Comparison of ENCODE assay signal across 8 cellular contexts in genomic region chr12:54005853-54006699, GRCh38. TPM values are rescaled to one million over a fixed set of nuclear protein-coding genes. Genes with fewer than 3 reads are reported as not detected.
DNase-seq lines count a peak whose midpoint lies in the region; ATAC-seq and TF ChIP-seq lines count a peak whose summit lies in the region.

No MANE protein-coding gene starts in this region.

- intact Hi-C loops in posterior cingulate gyrus (cut with DNase I) = loop anchor here (1.0 kb wide), 1 partner anchor 185 kb away; no protein-coding TSS in a partner anchor
- intact Hi-C loops in tibial artery (cut with DNase I; ENCODE audit: low total_unique reads) = loop anchor here (5.0 kb wide), 1 partner anchor 186 kb away; no protein-coding TSS in a partner anchor

- H3K36me3 ChIP-seq in BJ (ENCODE audit: control insufficient read depth, insufficient read depth, low read length) = no peaks in the 10 kb centered on the region
- 0 out of 2 replicates have a peak, but pooled peaks cover 5% of the 10 kb centered on the region for H3K36me3 ChIP-seq in SJSA1
- H3K36me3 ChIP-seq in tibial artery = no peaks in the 10 kb centered on the region

- CTCF ChIA-PET in BJ (lab: Yijun Ruan, JAX) = interaction anchor here (0.6 to 16.8 kb wide), 23 partner anchors 9 to 260 kb away, joined by 3 to 213 read pairs (median 5); partner anchors contain the start of genes HOXC10 and SMUG1

- H3K9me3 ChIP-seq in SJSA1 (replicated peaks) (no peaks in the 10 kb centered on the region), tibial artery (no peaks in the 10 kb centered on the region)

- peaks cover 14% of the 10 kb centered on the region for H3K27me3 ChIP-seq in BJ (ENCODE audit: control insufficient read depth, insufficient read depth, low read length)
- no peaks in the 10 kb centered on the region for H3K27me3 ChIP-seq in SJSA1 (replicated peaks)
- H3K27me3 ChIP-seq in tibial artery = no peaks in the 10 kb centered on the region

- ATAC-seq in GM19023 (IDR thresholded peaks at IDR 0.05; ENCODE audit: unreplicated experiment) = peak; percentile 77

- H3K27ac ChIP-seq in SJSA1 (peak overlapping the region; percentile 48; the same call in 1 of the 2 replicates), tibial artery (peak overlapping the region; percentile 66 to 93)

- H3K9me3 Mint-ChIP-seq in glutamatergic neuron (ENCODE audit: unreplicated experiment) = peaks cover 4% of the 10 kb centered on the region

- H3K4me1 Mint-ChIP-seq in glutamatergic neuron (ENCODE audit: low read depth, unreplicated experiment) = no peaks in the 10 kb centered on the region

- H3K4me3 ChIP-seq in BJ (ENCODE audit: low read depth, low read length) (no peak overlapping the region), SJSA1 (peak overlapping the region; percentile 21), tibial artery (peak overlapping the region; percentile 37 to 64)
- peak overlapping the region; percentile 18 for H3K4me3 ChIP-seq in Jurkat, Clone E6-1 (ENCODE audit: low read length)

- peaks cover 44% of the 10 kb centered on the region for H3K27me3 Mint-ChIP-seq in glutamatergic neuron (ENCODE audit: unreplicated experiment)

- TF ChIP-seq CTCF in BJ (IDR thresholded peaks at IDR 0.05; ENCODE audit: insufficient read depth, low read depth, low read length) (peak; percentile 80), glutamatergic neuron (IDR thresholded peaks at IDR 0.05; ENCODE audit: partially characterized antibody, unreplicated experiment) (peak; percentile 98), tibial artery (IDR thresholded peaks at IDR 0.05) (peak; percentile 90 to 98)

- H3K4me3 Mint-ChIP-seq in glutamatergic neuron (ENCODE audit: unreplicated experiment) = no peak overlapping the region

- no peaks in the 10 kb centered on the region for H3K36me3 Mint-ChIP-seq in glutamatergic neuron (ENCODE audit: unreplicated experiment)

- POLR2A ChIA-PET in BJ (lab: Charles Lee) = interaction anchor here (1.0 kb wide), 1 partner anchor 11 kb away, joined by 4 read pairs; no protein-coding TSS in a partner anchor

- H3K4me1 ChIP-seq in SJSA1 (replicated peaks) (peaks cover 48% of the 10 kb centered on the region), tibial artery (peaks cover 0 to 89% (median 62%) of the 10 kb centered on the region in 4 donors)

- no peak overlapping the region for H3K27ac Mint-ChIP-seq in glutamatergic neuron (ENCODE audit: unreplicated experiment)

- DNase-seq in BJ (ENCODE audit: low read depth) (no peak), SJSA1 (ENCODE audit: low read depth in 1 of 2, low spot score in 2 of 2) (peak; percentile 86 to 88), glutamatergic neuron (peak; percentile 91), posterior cingulate gyrus (peak; percentile 44 to 97 (median 82)), tibial artery (peak; percentile 91)
- DNase-seq in Jurkat, Clone E6-1 (ENCODE audit: low read depth, low spot score) = peak; percentile 50
- peak; percentile 81 for DNase-seq in activated naive CD4-positive, alpha-beta T cell treated with anti-CD3 and anti-CD28 coated beads, Interleukin-2, amount 50 U/mL, for 16 hours

RNA-seq across cellular contexts. Expression of gene HOXC8, which starts 2.7 kb away (rescaled TPM):
- 1.6 and 1.8 TPM in 2 replicates for polyA plus RNA-seq in BJ (2011; rRNA removed)
- 0.51 and 0.62 TPM in 2 replicates for polyA minus RNA-seq in BJ (2011; rRNA and poly(A)+ RNA removed)
- polyA plus RNA-seq in Jurkat, Clone E6-1 (2012; ENCODE audit: insufficient read depth, insufficient read length) = 1.1 TPM
- total RNA-seq in SJSA1 (2014; rRNA removed; shearing (Covaris generic)) = 0.19 and 1.3 TPM in 2 replicates
- total RNA-seq in glutamatergic neuron (ENCODE audit: unreplicated experiment) = not detected

RNA-seq across cellular contexts. Expression of gene HOXC9, which starts 6.1 kb away (rescaled TPM):
- 1.2 and 1.8 TPM in 2 replicates for polyA plus RNA-seq in BJ (2011; rRNA removed)
- 0.19 and 0.41 TPM in 2 replicates for polyA minus RNA-seq in BJ (2011; rRNA and poly(A)+ RNA removed)
- polyA plus RNA-seq in Jurkat, Clone E6-1 (2012; ENCODE audit: insufficient read depth, insufficient read length) = 0.77 TPM
- total RNA-seq in SJSA1 (2014; rRNA removed; shearing (Covaris generic)) = 9.6 and 14.2 TPM in 2 replicates
- not detected for total RNA-seq in glutamatergic neuron (ENCODE audit: unreplicated experiment)

RNA-seq across cellular contexts. Expression of gene HOXC10, which starts 21.1 kb away (rescaled TPM):
- 13.9 and 14.9 TPM in 2 replicates for polyA plus RNA-seq in BJ (2011; rRNA removed)
- 5.2 and 10.6 TPM in 2 replicates for polyA minus RNA-seq in BJ (2011; rRNA and poly(A)+ RNA removed)
- 22.8 TPM for polyA plus RNA-seq in Jurkat, Clone E6-1 (2012; ENCODE audit: insufficient read depth, insufficient read length)
- 3.2 and 7.5 TPM in 2 replicates for total RNA-seq in SJSA1 (2014; rRNA removed; shearing (Covaris generic))
- total RNA-seq in glutamatergic neuron (ENCODE audit: unreplicated experiment) = not detected

RNA-seq across cellular contexts. Expression of gene HOXC6, which starts 22.2 kb away (rescaled TPM):
- polyA plus RNA-seq in BJ (2011; rRNA removed) = 4.5 and 5.9 TPM in 2 replicates
- polyA minus RNA-seq in BJ (2011; rRNA and poly(A)+ RNA removed) = 1.8 and 2.1 TPM in 2 replicates
- polyA plus RNA-seq in Jurkat, Clone E6-1 (2012; ENCODE audit: insufficient read depth, insufficient read length) = not detected
- total RNA-seq in SJSA1 (2014; rRNA removed; shearing (Covaris generic)) = 2.9 and 6.2 TPM in 2 replicates
- total RNA-seq in glutamatergic neuron (ENCODE audit: unreplicated experiment) = 0.32 TPM

RNA-seq across cellular contexts. Expression of gene HOXC5, which starts 26.8 kb away (rescaled TPM):
- polyA plus RNA-seq in BJ (2011; rRNA removed) = 0.06 TPM in 1 of 2 replicates, not detected in the other
- 0.24 and 0.36 TPM in 2 replicates for polyA minus RNA-seq in BJ (2011; rRNA and poly(A)+ RNA removed)
- polyA plus RNA-seq in Jurkat, Clone E6-1 (2012; ENCODE audit: insufficient read depth, insufficient read length) = not detected
- not detected in 2 replicates for total RNA-seq in SJSA1 (2014; rRNA removed; shearing (Covaris generic))
- not detected for total RNA-seq in glutamatergic neuron (ENCODE audit: unreplicated experiment)
